Comparison of ENCODE assay signal across 7 cellular contexts in genomic region chr6:325161-325860, GRCh38. TPM values are rescaled to one million over a fixed set of nuclear protein-coding genes. Genes with fewer than 3 reads are reported as not detected.
A peak's percentile ranks its signal among the peaks of the same experiment; 100 is the strongest.
DNase-seq lines count a peak whose midpoint lies in the region; ATAC-seq and TF ChIP-seq lines count a peak whose summit lies in the region.
"Not testable (repeated sequence)": the region's sequence is repeated elsewhere in the genome, so short reads cannot be mapped to it uniquely, and the experiment has no call there.

No MANE protein-coding gene starts in this region.

- not testable (repeated sequence) for H3K9me3 ChIP-seq in RWPE2 (ENCODE audit: severe bottlenecking); upper lobe of left lung

- H3K27ac ChIP-seq in RWPE2 (ENCODE audit: poor library complexity, severe bottlenecking); upper lobe of left lung: not testable (repeated sequence)

- WGBS in upper lobe of left lung, 2 donors = 78 to 85% methylated on average over 14 to 16 of the region's 16 CpGs

- not testable (repeated sequence) for TF ChIP-seq CTCF in GM12865 (IDR thresholded peaks at IDR 0.05; ENCODE audit: insufficient read depth, low read depth, low read length, missing control alignments); RWPE2 (IDR thresholded peaks at IDR 0.05; ENCODE audit: poor library complexity, severe bottlenecking); upper lobe of left lung (IDR thresholded peaks at IDR 0.05)

- not testable (repeated sequence) for H3K4me3 Mint-ChIP-seq in activated T-cell treated with anti-CD3 and anti-CD28 coated beads, Interleukin-2, amount 50 U/mL, for 24 hours

- not testable (repeated sequence) for H3K36me3 ChIP-seq in RWPE2 (ENCODE audit: low read depth)
- H3K36me3 ChIP-seq in upper lobe of left lung = peaks cover 0 to 11% (median 0%) of the 10 kb centered on the region in 4 donors

- not testable (repeated sequence) for ATAC-seq in RWPE2 (ENCODE audit: low read depth); Right ventricle myocardium superior (ENCODE audit: poor library complexity); sciatic nerve; upper lobe of left lung (ENCODE audit: low FRiP score in 2 of 2)

- H3K36me3 Mint-ChIP-seq in activated T-cell treated with anti-CD3 and anti-CD28 coated beads, Interleukin-2, amount 50 U/mL, for 24 hours (ENCODE audit: low read depth) = not testable (repeated sequence)

- H3K4me3 ChIP-seq in GM12865 (ENCODE audit: low read depth, low read length) = peak overlapping the region; percentile 46
- not testable (repeated sequence) for H3K4me3 ChIP-seq in RWPE2 (ENCODE audit: severe bottlenecking); upper lobe of left lung

- DNase-seq in GM12865 (ENCODE audit: low read depth) = not testable (repeated sequence)
- DNase-seq in RWPE2 (ENCODE audit: low spot score) (peak; percentile 19), Right ventricle myocardium superior (peak; percentile 30), mesenteric fat pad (ENCODE audit: low spot score) (peak; percentile 64), sciatic nerve (ENCODE audit: low spot score) (peak; percentile 44), upper lobe of left lung (peak; percentile 15 to 61)
- peak; percentile 28 for DNase-seq in activated T-cell treated with anti-CD3 and anti-CD28 coated beads, Interleukin-2, amount 50 U/mL, for 24 hours

- not testable (repeated sequence) for TF ChIP-seq POLR2A in upper lobe of left lung (IDR thresholded peaks at IDR 0.05)

- not testable (repeated sequence) for H3K27me3 Mint-ChIP-seq in activated T-cell treated with anti-CD3 and anti-CD28 coated beads, Interleukin-2, amount 50 U/mL, for 24 hours

- not testable (repeated sequence) for H3K4me1 ChIP-seq in RWPE2 (ENCODE audit: insufficient read depth, poor library complexity, severe bottlenecking)
- H3K4me1 ChIP-seq in upper lobe of left lung = peaks cover 6 to 34% (median 13%) of the 10 kb centered on the region in 4 donors

- H3K27ac Mint-ChIP-seq in activated T-cell treated with anti-CD3 and anti-CD28 coated beads, Interleukin-2, amount 50 U/mL, for 24 hours = not testable (repeated sequence)

- not testable (repeated sequence) for TF ChIP-seq EP300 in upper lobe of left lung (IDR thresholded peaks at IDR 0.05)

- intact Hi-C loops in Right ventricle myocardium superior (cut with DNase I); sciatic nerve (cut with DNase I): not testable (repeated sequence)

- H3K9me3 Mint-ChIP-seq in activated T-cell treated with anti-CD3 and anti-CD28 coated beads, Interleukin-2, amount 50 U/mL, for 24 hours = not testable (repeated sequence)

- not testable (repeated sequence) for H3K4me1 Mint-ChIP-seq in activated T-cell treated with anti-CD3 and anti-CD28 coated beads, Interleukin-2, amount 50 U/mL, for 24 hours (ENCODE audit: low read depth)

- H3K27me3 ChIP-seq in RWPE2 (ENCODE audit: insufficient read depth, poor library complexity, severe bottlenecking); upper lobe of left lung: not testable (repeated sequence)

RNA-seq across cellular contexts. Expression of gene DUSP22, which starts 33.0 kb away (rescaled TPM):
- total RNA-seq in Right ventricle myocardium superior (50.5 TPM), mesenteric fat pad (75.0 TPM), sciatic nerve (62.2 TPM), upper lobe of left lung (100 to 1,000 TPM in 1 of 6 donors, 10 to 100 TPM in 5; 49.9 to 108 (median 63.8) TPM)
